ENCODE assay signal across 7 cellular contexts in the genomic region with DNA sequence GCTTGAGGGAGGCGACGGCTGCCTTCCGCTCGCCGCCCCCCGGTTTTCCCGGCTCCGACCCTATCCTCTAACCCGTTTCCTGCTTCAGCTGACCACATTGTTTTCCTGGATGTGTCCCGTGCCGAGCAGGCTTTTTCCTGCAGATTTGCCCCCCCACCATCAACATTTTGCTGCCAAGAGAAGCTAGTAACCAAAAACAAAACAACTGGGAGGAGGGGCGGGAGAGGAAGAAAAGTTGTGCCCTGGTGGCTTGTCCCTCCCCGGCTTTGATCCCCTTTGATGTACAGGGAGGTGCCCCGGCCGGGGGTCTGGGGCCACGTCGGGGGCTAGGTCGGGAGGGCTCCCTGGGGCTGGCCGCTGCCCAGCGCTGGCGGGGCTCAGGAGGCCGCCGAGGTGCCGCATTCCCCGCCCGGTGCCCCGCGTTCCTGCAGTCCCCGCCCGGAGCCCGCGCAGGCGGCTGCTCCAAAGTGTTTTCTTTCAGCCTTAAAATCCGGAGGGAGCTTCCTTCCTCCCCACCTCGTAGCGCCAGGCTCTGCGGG. TPM values are rescaled to one million over a fixed set of nuclear protein-coding genes. Genes with fewer than 3 reads are reported as not detected.
A peak's percentile ranks its signal among the peaks of the same experiment; 100 is the strongest.
DNase-seq lines count a peak whose midpoint lies in the region; ATAC-seq and TF ChIP-seq lines count a peak whose summit lies in the region.
"Not testable (repeated sequence)": the region's sequence is repeated elsewhere in the genome, so short reads cannot be mapped to it uniquely, and the experiment has no call there.

No MANE protein-coding gene starts in this region.

- not testable (repeated sequence) for H3K4me1 ChIP-seq in OCI-LY7 (ENCODE audit: insufficient read depth, low read length, poor library complexity, severe bottlenecking); naive thymus-derived CD4-positive, alpha-beta T cell (ENCODE audit: control insufficient read depth in 2 of 2, insufficient read depth in 2 of 2, low read length in 2 of 2)

- BruUV-seq in OCI-LY7 (replicated peaks; lab: Mats Ljungman, UMichigan); MCF 10A (replicated peaks; lab: Mats Ljungman, UMichigan): not testable (repeated sequence)

- H3K4me1 Mint-ChIP-seq in activated CD8-positive, alpha-beta T cell treated with anti-CD3 and anti-CD28 coated beads, Interleukin-2, amount 10 ng/mL, durations not matched to agents 7 days and 5 days (ENCODE audit: low read depth); MCF 10A (ENCODE audit: insufficient read depth, unreplicated experiment); glutamatergic neuron (ENCODE audit: low read depth, unreplicated experiment); naive thymus-derived CD4-positive, alpha-beta T cell; stimulated activated memory B cell treated with anti-CD40 and anti-IgM and Interleukin-4, amounts not matched to agents 10 μg/mL and 1 μg/mL and 100 μg/mL, for 72 hours: not testable (repeated sequence)

- not testable (repeated sequence) for H3K9me2 ChIP-seq in OCI-LY7 (ENCODE audit: insufficient read depth, low read length)

- H2AFZ ChIP-seq in OCI-LY7 (ENCODE audit: low read length) = not testable (repeated sequence)

- H3K4me3 ChIP-seq in GM12865 (ENCODE audit: low read depth, low read length) (peak overlapping the region; percentile 29; the same call in 1 of the 2 replicates), OCI-LY7 (ENCODE audit: low read depth, low read length, poor library complexity, severe bottlenecking) (peak overlapping the region; percentile 61)
- H3K4me3 ChIP-seq in naive thymus-derived CD4-positive, alpha-beta T cell (ENCODE audit: low read length) = not testable (repeated sequence)

- 0 out of 2 replicates have a peak overlapping the region, but pooled peaks have one; percentile 36 for H3K4me2 ChIP-seq in OCI-LY7 (ENCODE audit: low read length)

- H3K79me2 ChIP-seq in OCI-LY7 (ENCODE audit: insufficient read depth, low read depth, low read length) = not testable (repeated sequence)

- H3K27ac Mint-ChIP-seq in activated CD8-positive, alpha-beta T cell treated with anti-CD3 and anti-CD28 coated beads, Interleukin-2, amount 10 ng/mL, durations not matched to agents 7 days and 5 days = peak overlapping the region; percentile 73
- H3K27ac Mint-ChIP-seq in MCF 10A (ENCODE audit: low read depth, unreplicated experiment); glutamatergic neuron (ENCODE audit: unreplicated experiment): not testable (repeated sequence)
- H3K27ac Mint-ChIP-seq in naive thymus-derived CD4-positive, alpha-beta T cell = peak overlapping the region in 3 of 9 donors; percentile 83 to 94 (median 87)
- H3K27ac Mint-ChIP-seq in stimulated activated memory B cell treated with anti-CD40 and anti-IgM and Interleukin-4, amounts not matched to agents 10 μg/mL and 1 μg/mL and 100 μg/mL, for 72 hours = peak overlapping the region; percentile 61

- POLR2A ChIA-PET in OCI-LY7 (lab: Charles Lee); activated CD8-positive, alpha-beta T cell treated with anti-CD3 and anti-CD28 coated beads, Interleukin-2, amount 10 ng/mL, durations not matched to agents 7 days and 5 days (lab: Charles Lee); MCF 10A (lab: Yijun Ruan, JAX); naive thymus-derived CD4-positive, alpha-beta T cell (lab: Charles Lee): not testable (repeated sequence)

- not testable (repeated sequence) for DNase-seq in GM12865 (ENCODE audit: low read depth); OCI-LY7 (ENCODE audit: low spot score); activated CD8-positive, alpha-beta T cell treated with anti-CD3 and anti-CD28 coated beads, Interleukin-2, amount 10 ng/mL, durations not matched to agents 7 days and 5 days; MCF 10A (ENCODE audit: unreplicated experiment); glutamatergic neuron
- peak in 1 of 9 donors; percentile 1 for DNase-seq in naive thymus-derived CD4-positive, alpha-beta T cell

- H3K27me3 ChIP-seq in naive thymus-derived CD4-positive, alpha-beta T cell (ENCODE audit: control insufficient read depth in 2 of 2, insufficient read depth in 2 of 2, low read length in 2 of 2) = not testable (repeated sequence)

- H3K36me3 Mint-ChIP-seq in activated CD8-positive, alpha-beta T cell treated with anti-CD3 and anti-CD28 coated beads, Interleukin-2, amount 10 ng/mL, durations not matched to agents 7 days and 5 days (ENCODE audit: low read depth); MCF 10A (ENCODE audit: insufficient read depth, unreplicated experiment); glutamatergic neuron (ENCODE audit: unreplicated experiment); naive thymus-derived CD4-positive, alpha-beta T cell; stimulated activated memory B cell treated with anti-CD40 and anti-IgM and Interleukin-4, amounts not matched to agents 10 μg/mL and 1 μg/mL and 100 μg/mL, for 72 hours: not testable (repeated sequence)

- not testable (repeated sequence) for H3K9me3 Mint-ChIP-seq in activated CD8-positive, alpha-beta T cell treated with anti-CD3 and anti-CD28 coated beads, Interleukin-2, amount 10 ng/mL, durations not matched to agents 7 days and 5 days (ENCODE audit: insufficient read depth); MCF 10A (ENCODE audit: unreplicated experiment); glutamatergic neuron (ENCODE audit: unreplicated experiment); naive thymus-derived CD4-positive, alpha-beta T cell; stimulated activated memory B cell treated with anti-CD40 and anti-IgM and Interleukin-4, amounts not matched to agents 10 μg/mL and 1 μg/mL and 100 μg/mL, for 72 hours

- H3K27me3 Mint-ChIP-seq in activated CD8-positive, alpha-beta T cell treated with anti-CD3 and anti-CD28 coated beads, Interleukin-2, amount 10 ng/mL, durations not matched to agents 7 days and 5 days (ENCODE audit: low read depth); MCF 10A (ENCODE audit: insufficient read depth, unreplicated experiment); glutamatergic neuron (ENCODE audit: unreplicated experiment); naive thymus-derived CD4-positive, alpha-beta T cell; stimulated activated memory B cell treated with anti-CD40 and anti-IgM and Interleukin-4, amounts not matched to agents 10 μg/mL and 1 μg/mL and 100 μg/mL, for 72 hours: not testable (repeated sequence)

- H3K4me3 Mint-ChIP-seq in activated CD8-positive, alpha-beta T cell treated with anti-CD3 and anti-CD28 coated beads, Interleukin-2, amount 10 ng/mL, durations not matched to agents 7 days and 5 days = peak overlapping the region; percentile 88
- H3K4me3 Mint-ChIP-seq in MCF 10A (ENCODE audit: unreplicated experiment) = peak overlapping the region; percentile 81
- H3K4me3 Mint-ChIP-seq in glutamatergic neuron (ENCODE audit: unreplicated experiment) = peak overlapping the region; percentile 85
- H3K4me3 Mint-ChIP-seq in naive thymus-derived CD4-positive, alpha-beta T cell = peak overlapping the region; percentile 84 to 98 (median 92)
- peak overlapping the region; percentile 91 for H3K4me3 Mint-ChIP-seq in stimulated activated memory B cell treated with anti-CD40 and anti-IgM and Interleukin-4, amounts not matched to agents 10 μg/mL and 1 μg/mL and 100 μg/mL, for 72 hours

- H3K9me3 ChIP-seq in OCI-LY7 (ENCODE audit: low read length); naive thymus-derived CD4-positive, alpha-beta T cell (ENCODE audit: control insufficient read depth in 2 of 3, low read length in 3 of 3): not testable (repeated sequence)

- CTCF ChIA-PET in OCI-LY7 (lab: Charles Lee; ENCODE audit: unreplicated experiment); activated CD8-positive, alpha-beta T cell treated with anti-CD3 and anti-CD28 coated beads, Interleukin-2, amount 10 ng/mL, durations not matched to agents 7 days and 5 days (lab: Charles Lee); MCF 10A (lab: Yijun Ruan, JAX); naive thymus-derived CD4-positive, alpha-beta T cell (lab: Charles Lee): not testable (repeated sequence)

- not testable (repeated sequence) for H3K27ac ChIP-seq in OCI-LY7 (ENCODE audit: low read depth, low read length, poor library complexity, severe bottlenecking); naive thymus-derived CD4-positive, alpha-beta T cell (ENCODE audit: low read depth, low read length)

- intact Hi-C loops in OCI-LY7 (cut with micrococcal nuclease; ENCODE audit: unreplicated experiment); MCF 10A (cut with micrococcal nuclease); naive thymus-derived CD4-positive, alpha-beta T cell (cut with micrococcal nuclease): not testable (repeated sequence)

- not testable (repeated sequence) for H3K36me3 ChIP-seq in OCI-LY7 (ENCODE audit: insufficient read depth, low read length); naive thymus-derived CD4-positive, alpha-beta T cell (ENCODE audit: control insufficient read depth in 2 of 3, insufficient read depth in 3 of 3, low read length in 3 of 3)

- ATAC-seq in activated CD8-positive, alpha-beta T cell treated with anti-CD3 and anti-CD28 coated beads, Interleukin-2, amount 10 ng/mL, durations not matched to agents 7 days and 5 days; naive thymus-derived CD4-positive, alpha-beta T cell; stimulated activated memory B cell treated with anti-CD40 and anti-IgM and Interleukin-4, amounts not matched to agents 10 μg/mL and 1 μg/mL and 100 μg/mL, for 72 hours: not testable (repeated sequence)

- not testable (repeated sequence) for H4K20me1 ChIP-seq in OCI-LY7 (ENCODE audit: insufficient read depth, low read length)

- TF ChIP-seq CTCF in GM12865 (IDR thresholded peaks at IDR 0.05; ENCODE audit: insufficient read depth, low read depth, low read length, missing control alignments); OCI-LY7 (conservative IDR thresholded peaks at IDR 0.05; ENCODE audit: low read length); MCF 10A (IDR thresholded peaks at IDR 0.05; ENCODE audit: unreplicated experiment); glutamatergic neuron (IDR thresholded peaks at IDR 0.05; ENCODE audit: partially characterized antibody, unreplicated experiment): not testable (repeated sequence)

RNA-seq across cellular contexts. Expression of a gene that starts 2.2 kb away (rescaled TPM):
- 14.7 and 18.0 TPM in 2 replicates for total RNA-seq in OCI-LY7 (2014; rRNA removed; shearing (Covaris generic))
- total RNA-seq in OCI-LY7 (2022) (44.9 and 52.7 TPM in 2 replicates), MCF 10A (2022) (8.1 and 13.1 TPM in 2 replicates), glutamatergic neuron (ENCODE audit: unreplicated experiment) (0.22 TPM)
- total RNA-seq in activated CD8-positive, alpha-beta T cell treated with anti-CD3 and anti-CD28 coated beads, Interleukin-2, amount 10 ng/mL, durations not matched to agents 7 days and 5 days = 10 to 100 TPM; 19.1 to 22.1 TPM
- 10 to 100 TPM in 1 of 5 experiments, not detected in 4; 11.2 TPM for total RNA-seq in naive thymus-derived CD4-positive, alpha-beta T cell
- polyA plus RNA-seq in naive thymus-derived CD4-positive, alpha-beta T cell = not detected
